ENCODE assay signal across 22 cellular contexts in the genomic region with DNA sequence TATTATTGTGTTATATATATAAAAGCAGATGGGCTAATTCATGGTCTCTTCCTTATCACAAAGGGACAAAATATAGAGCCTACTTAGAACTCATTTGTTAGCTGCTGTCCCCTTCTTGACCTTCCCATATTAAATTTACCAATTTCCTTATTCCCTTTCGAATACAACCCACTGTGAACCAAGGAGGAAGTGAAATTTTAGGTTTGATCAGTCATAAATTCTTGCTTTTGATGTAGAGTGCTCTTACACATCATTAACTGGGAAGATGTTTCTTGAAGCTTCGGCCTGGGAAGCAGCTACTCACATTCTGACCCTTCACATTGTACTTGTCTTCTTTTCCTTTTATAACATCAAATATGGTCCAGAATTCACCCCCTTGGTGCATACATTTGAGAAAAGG.
DNase-seq lines count a peak whose midpoint lies in the region; ATAC-seq lines count a peak whose summit lies in the region.
"Had no signal": no experiment of that assay in that cellular context is flagged by ENCODE, and none has a peak within 500 bp of the region (broad histone marks: within the 10 kb centered on the region; RNA-seq: fewer than 3 reads in every experiment).

No MANE protein-coding gene starts in this region.

- peak; percentile 15 for DNase-seq in CD1c-positive myeloid dendritic cell (ENCODE audit: extremely low spot score)
- DNase-seq in NOMO-1 (lab: John Stamatoyannopoulos, UW; ENCODE audit: unreplicated experiment in 2 of 2) = peak; percentile 50 to 89
- DNase-seq in OCI-M1 (lab: John Stamatoyannopoulos, UW) = peak; percentile 6
- DNase-seq in stimulated activated naive CD4-positive, alpha-beta T cell (lab: John Stamatoyannopoulos, UW) = no peak
- DNase-seq in HUDEP-2 (lab: John Stamatoyannopoulos, UW; ENCODE audit: unreplicated experiment in 76 of 76) = no peak
- DNase-seq: 8988T; ACHN; CD4-positive, CD25-positive, alpha-beta regulatory T cell; HCEC 1CT; KBM-7; NCI-H1105 treated with DMSO at 0.1 percent for 48 hours; NCI-H146; NCI-H1930; NCI-H446 treated with DMSO at 0.1 percent for 48 hours; NCI-H526; NCI-H82; NK-92 treated with Interleukin-12 subunit alpha and Interleukin-12 subunit beta, amount 100 ng/mL, for 24 hours; PC-9; T-cell had no signal

- peak; percentile 56 for ATAC-seq in HG02870 (IDR thresholded peaks at IDR 0.05; ENCODE audit: unreplicated experiment)
- no peak for ATAC-seq in HG02885 (IDR thresholded peaks at IDR 0.05; ENCODE audit: poor library complexity, unreplicated experiment)
- ATAC-seq: Right ventricle myocardium inferior, T-cell had no signal

Comparison
In these comparisons a context has a peak if more than half of its experiments do, and no peak if none do; other contexts are left out.
1. DNase-seq: peak in CD1c-positive myeloid dendritic cell (single experiment), NOMO-1 (2 of 2) and OCI-M1 (single experiment); none in stimulated activated naive CD4-positive, alpha-beta T cell (0 of 6) and HUDEP-2 (0 of 76).